Comparison of ENCODE assay signal across 1 cellular context in genomic region chr11:1782026-1782696, GRCh38.
A peak's percentile ranks its signal among the peaks of the same experiment; 100 is the strongest.
TF ChIP-seq lines count a peak whose summit lies in the region.

No MANE protein-coding gene starts in this region.

TF ChIP-seq in K562, 482 proteins besides CTCF, POLR2A, EP300 and RAD21:
- TF ChIP-seq MAFK (IDR thresholded peaks at IDR 0.05; ENCODE audit: low read length) (peak; percentile 78), MAFF (IDR thresholded peaks at IDR 0.05; ENCODE audit: low read length) (peak; percentile 54; the same call in 1 of the 2 replicates), MAFG (tag; conservative IDR thresholded peaks at IDR 0.05) (peak; percentile 70), MTF1 (CRISPR knock-in tag; IDR thresholded peaks at IDR 0.05; ENCODE audit: borderline replicate concordance) (no peak), ZNF584 (CRISPR knock-in tag; IDR thresholded peaks at IDR 0.05; ENCODE audit: low read depth) (no peak), ZNF316 (IDR thresholded peaks at IDR 0.05) (peak; percentile 84), CC2D1A (IDR thresholded peaks at IDR 0.05) (no peak), RFX5 (IDR thresholded peaks at IDR 0.05; ENCODE audit: low read depth, low read length) (no peak), ZNF121 (CRISPR knock-in tag; conservative IDR thresholded peaks at IDR 0.05) (no peak), U2AF2 (optimal IDR thresholded peaks at IDR 0.05; ENCODE audit: low read depth, low read length) (no peak), C11orf30 (IDR thresholded peaks at IDR 0.05; ENCODE audit: low read depth) (peak; percentile 77; the same call in 1 of the 2 replicates)
- TF ChIP-seq, protein P1, sequence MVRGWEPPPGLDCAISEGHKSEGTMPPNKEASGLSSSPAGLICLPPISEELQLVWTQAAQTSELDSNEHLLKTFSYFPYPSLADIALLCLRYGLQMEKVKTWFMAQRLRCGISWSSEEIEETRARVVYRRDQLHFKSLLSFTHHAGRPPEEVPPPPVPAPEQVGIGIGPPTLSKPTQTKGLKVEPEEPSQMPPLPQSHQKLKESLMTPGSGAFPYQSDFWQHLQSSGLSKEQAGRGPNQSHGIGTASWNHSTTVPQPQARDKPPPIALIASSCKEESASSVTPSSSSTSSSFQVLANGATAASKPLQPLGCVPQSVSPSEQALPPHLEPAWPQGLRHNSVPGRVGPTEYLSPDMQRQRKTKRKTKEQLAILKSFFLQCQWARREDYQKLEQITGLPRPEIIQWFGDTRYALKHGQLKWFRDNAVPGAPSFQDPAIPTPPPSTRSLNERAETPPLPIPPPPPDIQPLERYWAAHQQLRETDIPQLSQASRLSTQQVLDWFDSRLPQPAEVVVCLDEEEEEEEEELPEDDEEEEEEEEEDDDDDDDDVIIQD (CRISPR knock-in tag; IDR thresholded peaks at IDR 0.05): no peak
TF ChIP-seq in K562: peak in this region for 5.
